ENCODE assay signal across 24 cellular contexts in genomic region chr3:42123824-42124500, GRCh38. TPM values are rescaled to one million over a fixed set of nuclear protein-coding genes. Genes with fewer than 3 reads are reported as not detected.
A peak's percentile ranks its signal among the peaks of the same experiment; 100 is the strongest.
DNase-seq lines count a peak whose midpoint lies in the region; ATAC-seq and TF ChIP-seq lines count a peak whose summit lies in the region.
"Had no signal": no experiment of that assay in that cellular context is flagged by ENCODE, and none has a peak within 500 bp of the region (broad histone marks: within the 10 kb centered on the region; RNA-seq: fewer than 3 reads in every experiment).

No MANE protein-coding gene starts in this region.

- H3K9me3 Mint-ChIP-seq in GM23338 = no peaks in the 10 kb centered on the region
- H3K9me3 Mint-ChIP-seq in WTC11 = no peaks in the 10 kb centered on the region
- H3K9me3 Mint-ChIP-seq: CD14-positive monocyte, IgD-negative memory B cell had no signal

- H2AFZ ChIP-seq in GM23338 (no peak overlapping the region), smooth muscle cell (ENCODE audit: low read depth) (no peak overlapping the region), osteoblast (ENCODE audit: low read length) (no peak overlapping the region)

- H3K9ac ChIP-seq in smooth muscle cell (ENCODE audit: low read depth) = no peak overlapping the region

- H3K4me3 ChIP-seq in GM23338 = no peak overlapping the region
- no peak overlapping the region for H3K4me3 ChIP-seq in esophagus squamous epithelium
- H3K4me3 ChIP-seq in smooth muscle cell = no peak overlapping the region
- no peak overlapping the region for H3K4me3 ChIP-seq in osteoblast (ENCODE audit: insufficient read depth, low read length)
- H3K4me3 ChIP-seq: ascending aorta, esophagus muscularis mucosa, gastrocnemius medialis, HAP-1, lung, right atrium auricular region, thoracic aorta had no signal

- H3K4me1 ChIP-seq in GM23338 (ENCODE audit: insufficient read depth) = 0 out of 2 replicates have a peak, but pooled peaks cover 9% of the 10 kb centered on the region
- H3K4me1 ChIP-seq in esophagus squamous epithelium = peaks cover 27 to 70% (median 38%) of the 10 kb centered on the region in 3 donors
- no peaks in the 10 kb centered on the region for H3K4me1 ChIP-seq in smooth muscle cell (ENCODE audit: low read depth)
- H3K4me1 ChIP-seq in osteoblast (ENCODE audit: insufficient read depth, low read length) = peaks cover 5% of the 10 kb centered on the region
- H3K4me1 ChIP-seq: HAP-1 had no signal

- H3K9me3 ChIP-seq in esophagus squamous epithelium (no peaks in the 10 kb centered on the region), smooth muscle cell (replicated peaks; ENCODE audit: low read depth) (no peaks in the 10 kb centered on the region), osteoblast (ENCODE audit: low read depth, low read length) (no peaks in the 10 kb centered on the region)
- H3K9me3 ChIP-seq: ascending aorta, esophagus muscularis mucosa, gastrocnemius medialis, HAP-1, right atrium auricular region, thoracic aorta had no signal

- H3K27ac ChIP-seq in GM23338 (ENCODE audit: low read depth) (no peak overlapping the region), esophagus squamous epithelium (peak overlapping the region in 3 of 4 donors; percentile 69 to 79 (median 75)), smooth muscle cell (ENCODE audit: low read depth) (peak overlapping the region; percentile 54), osteoblast (ENCODE audit: low read depth, low read length) (no peak overlapping the region)
- H3K27ac ChIP-seq: ascending aorta, thoracic aorta had no signal

- H3K4me2 ChIP-seq in GM23338 (no peak overlapping the region), smooth muscle cell (peak overlapping the region; percentile 2), osteoblast (ENCODE audit: insufficient read depth, low read length) (no peak overlapping the region)

- TF ChIP-seq POLR2A in esophagus squamous epithelium (IDR thresholded peaks at IDR 0.05) = no peak

- H3K27me3 ChIP-seq in GM23338 (ENCODE audit: insufficient read depth) = no peaks in the 10 kb centered on the region
- no peaks in the 10 kb centered on the region for H3K27me3 ChIP-seq in esophagus squamous epithelium
- no peaks in the 10 kb centered on the region for H3K27me3 ChIP-seq in smooth muscle cell (ENCODE audit: low read depth)
- H3K27me3 ChIP-seq in osteoblast (ENCODE audit: insufficient read depth, low read length) = no peaks in the 10 kb centered on the region
- H3K27me3 ChIP-seq: ascending aorta, esophagus muscularis mucosa, gastrocnemius medialis, right atrium auricular region had no signal

- no peak for DNase-seq in GM23338 (ENCODE audit: low spot score)
- no peak for DNase-seq in WTC11 (ENCODE audit: low spot score)
- DNase-seq in esophagus squamous epithelium (lab: John Stamatoyannopoulos, UW) = no peak
- no peak for DNase-seq in smooth muscle cell (lab: John Stamatoyannopoulos, UW; ENCODE audit: unreplicated experiment)
- no peak for DNase-seq in HEK293T (ENCODE audit: extremely low spot score)
- no peak for DNase-seq in osteoblast (ENCODE audit: insufficient read length, low spot score, missing footprints)
- no peak for DNase-seq in activated gamma-delta T cell (lab: John Stamatoyannopoulos, UW)
- DNase-seq in NCI-H446 treated with DMSO at 0.1 percent for 48 hours (lab: John Stamatoyannopoulos, UW) = no peak
- DNase-seq: activated CD4-positive, CD25-positive, alpha-beta regulatory T cell treated with anti-CD3 and anti-CD28 coated beads, Interleukin-2, amount 50 U/mL, for 72 hours; activated T-cell treated with anti-CD3 and anti-CD28 coated beads, Interleukin-2, amount 50 U/mL, for 48 hours; DMS153; effector CD4-positive, alpha-beta T cell; gastrocnemius medialis; Right ventricle myocardium superior; T1000 had no signal

- no peaks in the 10 kb centered on the region for H3K36me3 ChIP-seq in GM23338 (ENCODE audit: insufficient read depth)
- peaks cover 0 to 32% (median 6%) of the 10 kb centered on the region in 3 donors for H3K36me3 ChIP-seq in esophagus squamous epithelium
- H3K36me3 ChIP-seq in smooth muscle cell (ENCODE audit: low read depth) = no peaks in the 10 kb centered on the region
- H3K36me3 ChIP-seq in osteoblast (ENCODE audit: insufficient read depth, low read length) = peaks cover 21% of the 10 kb centered on the region
- H3K36me3 ChIP-seq: HAP-1 had no signal

- whole genome bisulfite sequencing in esophagus squamous epithelium, 2 donors = 92 to 100% methylated on average over 3 to 4 of the region's 4 CpGs
- WGBS in smooth muscle cell (ENCODE audit: low lambda C conversion rate) = 96% methylated on average over 4 of the region's 4 CpGs

- 0 out of 2 replicates have a peak, but pooled peaks cover 3% of the 10 kb centered on the region for H4K20me1 ChIP-seq in GM23338 (replicated peaks; ENCODE audit: insufficient read depth)
- peaks cover 7% of the 10 kb centered on the region for H4K20me1 ChIP-seq in smooth muscle cell (ENCODE audit: low read depth)
- peaks cover 24% of the 10 kb centered on the region for H4K20me1 ChIP-seq in osteoblast (ENCODE audit: insufficient read depth, low read length)

- H3K4me3 Mint-ChIP-seq in GM23338 (no peak overlapping the region), WTC11 (no peak overlapping the region)
- H3K4me3 Mint-ChIP-seq: activated naive CD8-positive, alpha-beta T cell; CD14-positive monocyte had no signal

- H3K4me1 Mint-ChIP-seq in GM23338 = peaks cover 21% of the 10 kb centered on the region
- H3K4me1 Mint-ChIP-seq in WTC11 = peaks cover 24% of the 10 kb centered on the region

- H3K9me2 ChIP-seq in GM23338 (ENCODE audit: insufficient read depth) = no peaks in the 10 kb centered on the region

- H3K79me2 ChIP-seq in GM23338 (replicated peaks; ENCODE audit: insufficient read depth) (peaks cover 4% of the 10 kb centered on the region; the same call in 1 of the 2 replicates), smooth muscle cell (ENCODE audit: low read depth) (peaks cover 6% of the 10 kb centered on the region), osteoblast (ENCODE audit: insufficient read depth, low read length) (peaks cover 43% of the 10 kb centered on the region)

- no peak for TF ChIP-seq CTCF in GM23338 (conservative IDR thresholded peaks at IDR 0.05; ENCODE audit: low read depth in 2 of 2)
- no peak for TF ChIP-seq CTCF in WTC11 (IDR thresholded peaks at IDR 0.05)
- no peak for TF ChIP-seq CTCF in esophagus squamous epithelium (IDR thresholded peaks at IDR 0.05)
- TF ChIP-seq CTCF in smooth muscle cell (IDR thresholded peaks at IDR 0.05; ENCODE audit: borderline replicate concordance, insufficient read depth, poor library complexity, severe bottlenecking) = no peak
- no peak for TF ChIP-seq CTCF in osteoblast (IDR thresholded peaks at IDR 0.05; ENCODE audit: extremely low read depth, low read depth, low read length)

- H3F3A ChIP-seq in GM23338 (replicated peaks; ENCODE audit: low read depth) (no peaks in the 10 kb centered on the region), smooth muscle cell (ENCODE audit: low read depth) (no peaks in the 10 kb centered on the region)

- ATAC-seq in GM23338 (no peak), WTC11 (no peak)
- ATAC-seq: gastrocnemius medialis had no signal

- intact Hi-C loops in esophagus squamous epithelium (cut with DNase I) = no loop called here

- POLR2A ChIA-PET in WTC11 (lab: Charles Lee) = no interaction called here
- POLR2A ChIA-PET in HEK293T (lab: Yijun Ruan, JAX) = no interaction called here

- H3K27ac Mint-ChIP-seq in GM23338 = peak overlapping the region; percentile 70; the same call in 1 of the 2 replicates
- peak overlapping the region; percentile 29; the same call in 1 of the 2 replicates for H3K27ac Mint-ChIP-seq in WTC11
- H3K27ac Mint-ChIP-seq: activated naive CD8-positive, alpha-beta T cell had no signal

- CTCF ChIA-PET in WTC11 (lab: Charles Lee) (no interaction called here), HEK293T (lab: Yijun Ruan, JAX) (no interaction called here)

- no peaks in the 10 kb centered on the region for H3K27me3 Mint-ChIP-seq in GM23338 (ENCODE audit: insufficient read depth, low read depth, poor library complexity)
- no peaks in the 10 kb centered on the region for H3K27me3 Mint-ChIP-seq in WTC11 (ENCODE audit: low read depth)
- H3K27me3 Mint-ChIP-seq: activated naive CD8-positive, alpha-beta T cell; IgD-negative memory B cell had no signal

- H3K36me3 Mint-ChIP-seq in GM23338 (ENCODE audit: low read depth) (peaks cover 4% of the 10 kb centered on the region; the same call in 2 of the 3 replicates), WTC11 (peaks cover 5% of the 10 kb centered on the region)

TF ChIP-seq in WTC11, 78 proteins besides CTCF, POLR2A, EP300 and RAD21 (continues in another document):
- TF ChIP-seq E2F4 (CRISPR knock-in tag; IDR thresholded peaks at IDR 0.05; ENCODE audit: borderline replicate concordance, low read depth) (no peak), HMGA2 (CRISPR knock-in tag; IDR thresholded peaks at IDR 0.05) (no peak), JUN (CRISPR knock-in tag; IDR thresholded peaks at IDR 0.05) (no peak)

TF ChIP-seq in HEK293T, 16 proteins besides CTCF, POLR2A, EP300 and RAD21:
- no peak for TF ChIP-seq CTBP1 (IDR thresholded peaks at IDR 0.05; ENCODE audit: borderline replicate concordance)
- TF ChIP-seq SP1 (IDR thresholded peaks at IDR 0.05) = no peak
- no peak for TF ChIP-seq LEF1 (IDR thresholded peaks at IDR 0.05; ENCODE audit: borderline replicate concordance)

RNA-seq across cellular contexts. Expression of gene TRAK1, which starts 32.8 kb away (rescaled TPM):
- total RNA-seq in GM23338 (2014; rRNA removed; shearing (Covaris generic)) = 47.4 and 50.1 TPM in 2 replicates
- polyA plus RNA-seq in GM23338 (2016; fragmentation: Nextera tagmentation; extraction: Ambion mirVana) (12.2 and 13.4 TPM in 2 replicates), smooth muscle cell (8.7 and 13.9 TPM in 2 replicates)
- total RNA-seq in WTC11 (2021) (34.6 to 41.0 TPM (median 34.8 TPM) in 3 replicates), esophagus squamous epithelium (10 to 100 TPM; 31.8 to 40.6 (median 37.7) TPM), smooth muscle cell (13.7 and 16.3 TPM in 2 replicates), osteoblast (60.4 and 65.7 TPM in 2 replicates)

Comparison
In these comparisons a context has a peak if more than half of its experiments do, and no peak if none do; other contexts are left out.
1. H3K27ac ChIP-seq: peak in esophagus squamous epithelium (3 of 4) and smooth muscle cell (single experiment); none in GM23338 (single experiment) and osteoblast (single experiment).